ENCODE assay signal across 18 cellular contexts in genomic region chr2:176562359-176563043, GRCh38.
DNase-seq lines count a peak whose midpoint lies in the region; ATAC-seq, FAIRE-seq and TF ChIP-seq lines count a peak whose summit lies in the region.
"Had no signal": no experiment of that assay in that cellular context is flagged by ENCODE, and none has a peak within 500 bp of the region (broad histone marks: within the 10 kb centered on the region; RNA-seq: fewer than 3 reads in every experiment).

No MANE protein-coding gene starts in this region.

- intact Hi-C loops in cardiac septum (cut with DNase I) = no loop called here

- FAIRE-seq in HTR-8/SVneo (lab: Jason Lieb, UNC) = peak; percentile 89

- no peaks in the 10 kb centered on the region for H3K79me1 ChIP-seq in neuronal stem cell (ENCODE audit: low read depth, low read length)

- DNase-seq in Caki2 (ENCODE audit: low read depth) (peak; percentile 44), HTR-8/SVneo (ENCODE audit: insufficient read length, low spot score) (peak; percentile 42), iPS-NIHi11 (ENCODE audit: low spot score) (peak; percentile 47), T-helper 2 cell (no peak), cardiac septum (ENCODE audit: low spot score) (no peak), neuronal stem cell (ENCODE audit: low spot score) (no peak)
- DNase-seq: activated CD4-positive, alpha-beta T cell treated with anti-CD3 and anti-CD28 coated beads, Interleukin-2, amount 10 ng/mL, durations not matched to agents 7 days and 5 days; activated T-cell treated with anti-CD3 and anti-CD28 coated beads, Interleukin-2, amount 50 U/mL, for 48 hours; amygdala; NCI-H2029 treated with DMSO at 0.1 percent for 48 hours; right cardiac atrium; stimulated activated CD4-positive, alpha-beta T cell treated with anti-CD3 and anti-CD28 coated beads, Interleukin-4, amount 100 ng/mL, for 4 hours; T-helper 17 cell had no signal

- H3K23ac ChIP-seq in neuronal stem cell (ENCODE audit: low read depth, low read length, poor library complexity) = no peak overlapping the region

- H3K9ac ChIP-seq in neuronal stem cell (ENCODE audit: low read depth, low read length, poor library complexity) = no peak overlapping the region
- H3K9ac ChIP-seq: KMS-11 had no signal

- H2BK120ac ChIP-seq in neuronal stem cell (ENCODE audit: low read depth, low read length) = no peak overlapping the region

- ATAC-seq in SK-N-SH treated with all-trans-retinoic acid at 6 μM for 48 hours = peak; percentile 77
- no peak for ATAC-seq in HG02610 (IDR thresholded peaks at IDR 0.05; ENCODE audit: unreplicated experiment)
- ATAC-seq: natural killer cell treated with Interleukin-12 subunit alpha and Interleukin-12 subunit beta and Interleukin-15 and Interleukin-18, amount 100 ng/mL, for 72 hours; right cardiac atrium; T-helper 17 cell had no signal

- no peak overlapping the region for H2BK15ac ChIP-seq in neuronal stem cell (ENCODE audit: low read length)

- no peak overlapping the region for H3K4me2 ChIP-seq in neuronal stem cell (ENCODE audit: insufficient read depth, low read length, poor library complexity, severe bottlenecking)
- H3K4me2 ChIP-seq: KMS-11 had no signal

- no peak overlapping the region for H3K4me3 ChIP-seq in neuronal stem cell (ENCODE audit: low read length in 2 of 2)

- no CpG with 5 or more reads among the region's 4 CpGs for WGBS in neuronal stem cell (ENCODE audit: extremely low coverage in 2 of 2, insufficient read length in 2 of 2, insufficient replicate concordance in 1 of 2), 2 donors

- in situ Hi-C loops in Caki2 (cut with HindIII; ENCODE audit: low pct_unique_long_range_greater_than_20kb, low sequenced_read_pairs) = no loop called here

- no peak overlapping the region for H3K27ac ChIP-seq in neuronal stem cell (replicated peaks; ENCODE audit: low read length)
- H3K27ac ChIP-seq: C4-2B, KMS-11 had no signal

- H4K91ac ChIP-seq in neuronal stem cell (ENCODE audit: low read depth, low read length, poor library complexity) = no peak overlapping the region

- no peak overlapping the region for H3K4ac ChIP-seq in neuronal stem cell (ENCODE audit: low read length)

- H2AFZ ChIP-seq in neuronal stem cell (ENCODE audit: low read length) = no peak overlapping the region

- H4K8ac ChIP-seq in neuronal stem cell (ENCODE audit: low read depth, low read length) = no peak overlapping the region

- no peaks in the 10 kb centered on the region for H3K27me3 ChIP-seq in neuronal stem cell (ENCODE audit: control insufficient read depth in 3 of 3, insufficient read depth in 3 of 3, low read depth in 1 of 3, low read length in 3 of 3)

- no peak overlapping the region for H2AK5ac ChIP-seq in neuronal stem cell (ENCODE audit: low read depth, low read length)

- H3K9me3 ChIP-seq in neuronal stem cell (replicated peaks in 1 of 2; ENCODE audit: control insufficient read depth in 2 of 2, insufficient read depth in 1 of 2, low read depth in 1 of 2, low read length in 2 of 2) = peaks cover 0 to 4% of the 10 kb centered on the region in 2 donors

- no peak overlapping the region for H3K14ac ChIP-seq in neuronal stem cell (ENCODE audit: low read length)

- H2BK12ac ChIP-seq in neuronal stem cell (ENCODE audit: low read length) = no peak overlapping the region

- no peak overlapping the region for H2BK5ac ChIP-seq in neuronal stem cell (ENCODE audit: low read length)

- no peak overlapping the region for H3K18ac ChIP-seq in neuronal stem cell (ENCODE audit: low read length)

- H3K36me3 ChIP-seq in neuronal stem cell (replicated peaks in 1 of 2; ENCODE audit: control insufficient read depth in 2 of 2, insufficient read depth in 2 of 2, low read length in 2 of 2) = no peaks in the 10 kb centered on the region

- H3K4me1 ChIP-seq in neuronal stem cell (ENCODE audit: control insufficient read depth in 2 of 2, insufficient read depth in 1 of 2, low read depth in 1 of 2, low read length in 2 of 2) = peaks cover 1 to 9% of the 10 kb centered on the region in 2 donors

TF ChIP-seq in SK-N-SH treated with all-trans-retinoic acid at 6 μM for 48 hours, 23 proteins besides CTCF, POLR2A, EP300 and RAD21:
- TF ChIP-seq TOX (CRISPR knock-in tag; IDR thresholded peaks at IDR 0.05; ENCODE audit: borderline replicate concordance) = peak; percentile 38; the same call in 1 of the 2 replicates
- no peak for TF ChIP-seq CSDC2 (CRISPR knock-in tag; IDR thresholded peaks at IDR 0.05)

Comparison
In these comparisons a context has a peak if more than half of its experiments do, and no peak if none do; other contexts are left out.
1. DNase-seq: peak in Caki2 (single experiment), HTR-8/SVneo (single experiment) and iPS-NIHi11 (single experiment); none in T-helper 2 cell (0 of 5), cardiac septum (single experiment) and neuronal stem cell (single experiment).